In genomic region chr22:36977947-36978660, GRCh38 we compare ENCODE assay signal across 8 cellular contexts. TPM values are rescaled to one million over a fixed set of nuclear protein-coding genes. Genes with fewer than 3 reads are reported as not detected.
DNase-seq lines count a peak whose midpoint lies in the region; ATAC-seq lines count a peak whose summit lies in the region.

No MANE protein-coding gene starts in this region.

- no peak overlapping the region for H2BK12ac ChIP-seq in neuronal stem cell (ENCODE audit: low read length)

- no peak overlapping the region for H2BK5ac ChIP-seq in neuronal stem cell (ENCODE audit: low read length)

- no peak overlapping the region for H3K14ac ChIP-seq in neuronal stem cell (ENCODE audit: low read length)

- no peak overlapping the region for H3K18ac ChIP-seq in neuronal stem cell (ENCODE audit: low read length)

- H3K4me1 ChIP-seq in neuronal stem cell (ENCODE audit: control insufficient read depth in 2 of 2, insufficient read depth in 1 of 2, low read depth in 1 of 2, low read length in 2 of 2) (peaks cover 0 to 4% of the 10 kb centered on the region in 2 donors), stomach smooth muscle (ENCODE audit: control insufficient read depth, insufficient read depth, low read length) (peaks cover 8% of the 10 kb centered on the region)

- H3K27ac ChIP-seq in neuronal stem cell (replicated peaks; ENCODE audit: low read length) (no peak overlapping the region), stomach smooth muscle (ENCODE audit: low read length) (no peak overlapping the region)

- DNase-seq in C1 segment of cervical spinal cord (lab: John Stamatoyannopoulos, UW) (peak; percentile 23 to 85 (median 67)), MG63 (peak; percentile 80), SHP77 (lab: John Stamatoyannopoulos, UW) (peak; percentile 75 to 79), foreskin melanocyte (peak; percentile 48), neuronal stem cell (ENCODE audit: low spot score) (peak; percentile 80)
- peak; percentile 96 for DNase-seq in activated effector memory CD4-positive, alpha-beta T cell treated with anti-CD3 and anti-CD28 coated beads, Interleukin-2, amount 50 U/mL, for 16 hours

- no peak overlapping the region for H4K91ac ChIP-seq in neuronal stem cell (ENCODE audit: low read depth, low read length, poor library complexity)

- H2BK120ac ChIP-seq in neuronal stem cell (ENCODE audit: low read depth, low read length): no peak overlapping the region

- no peak overlapping the region for H3K9ac ChIP-seq in neuronal stem cell (ENCODE audit: low read depth, low read length, poor library complexity)
- peak overlapping the region; percentile 45 to 58 for H3K9ac ChIP-seq in stomach smooth muscle (ENCODE audit: low read length in 2 of 2)

- peaks cover 9% of the 10 kb centered on the region for H3K27me3 ChIP-seq in MG63
- peaks cover 0 to 12% (median 0%) of the 10 kb centered on the region in 3 experiments for H3K27me3 ChIP-seq in neuronal stem cell (ENCODE audit: control insufficient read depth in 3 of 3, insufficient read depth in 3 of 3, low read depth in 1 of 3, low read length in 3 of 3)
- peaks cover 0 to 9% of the 10 kb centered on the region in 2 donors for H3K27me3 ChIP-seq in stomach smooth muscle (ENCODE audit: control insufficient read depth in 1 of 2, insufficient read depth in 2 of 2, low read length in 2 of 2)

- peak overlapping the region; percentile 90 for H2AFZ ChIP-seq in neuronal stem cell (ENCODE audit: low read length)

- no peak overlapping the region for H2BK15ac ChIP-seq in neuronal stem cell (ENCODE audit: low read length)

- no peak overlapping the region for H3K4ac ChIP-seq in neuronal stem cell (ENCODE audit: low read length)

- peak overlapping the region; percentile 43 for H3K4me2 ChIP-seq in neuronal stem cell (ENCODE audit: insufficient read depth, low read length, poor library complexity, severe bottlenecking)

- no peaks in the 10 kb centered on the region for H3K79me1 ChIP-seq in neuronal stem cell (ENCODE audit: low read depth, low read length)

- H3K4me3 ChIP-seq in MG63 (peak overlapping the region; percentile 48), neuronal stem cell (ENCODE audit: low read length in 2 of 2) (peak overlapping the region in 1 of 2 donors; percentile 37), stomach smooth muscle (ENCODE audit: low read length in 2 of 2) (peak overlapping the region; percentile 68 to 72)

- H3K23ac ChIP-seq in neuronal stem cell (ENCODE audit: low read depth, low read length, poor library complexity): no peak overlapping the region

- no peak overlapping the region for H4K8ac ChIP-seq in neuronal stem cell (ENCODE audit: low read depth, low read length)

- ATAC-seq in GM21423 (IDR thresholded peaks at IDR 0.05; ENCODE audit: unreplicated experiment): peak; percentile 68

- WGBS in neuronal stem cell (ENCODE audit: extremely low coverage in 2 of 2, insufficient read length in 2 of 2, insufficient replicate concordance in 1 of 2), 2 donors: no CpG with 5 or more reads among the region's 18 CpGs

- H2AK5ac ChIP-seq in neuronal stem cell (ENCODE audit: low read depth, low read length): no peak overlapping the region

- H3K36me3 ChIP-seq in MG63: no peaks in the 10 kb centered on the region
- no peaks in the 10 kb centered on the region for H3K36me3 ChIP-seq in neuronal stem cell (replicated peaks in 1 of 2; ENCODE audit: control insufficient read depth in 2 of 2, insufficient read depth in 2 of 2, low read length in 2 of 2)
- H3K36me3 ChIP-seq in stomach smooth muscle (ENCODE audit: control insufficient read depth in 2 of 2, insufficient read depth in 2 of 2, low read length in 2 of 2): no peaks in the 10 kb centered on the region

- H3K9me3 ChIP-seq in MG63 (no peaks in the 10 kb centered on the region), neuronal stem cell (replicated peaks in 1 of 2; ENCODE audit: control insufficient read depth in 2 of 2, insufficient read depth in 1 of 2, low read depth in 1 of 2, low read length in 2 of 2) (no peaks in the 10 kb centered on the region), stomach smooth muscle (ENCODE audit: control insufficient read depth in 2 of 2, low read length in 2 of 2) (no peaks in the 10 kb centered on the region)

RNA-seq across cellular contexts. Expression of gene TST, which starts 41.1 kb away (rescaled TPM):
- total RNA-seq in MG63 (2014; rRNA removed; shearing (Covaris generic); ENCODE audit: low replicate concordance): 29.6 and 52.6 TPM in 2 replicates
- polyA plus RNA-seq in neuronal stem cell (2013, experiment 1 of 2): 29.6 TPM
- polyA plus RNA-seq in neuronal stem cell (2013, experiment 2 of 2): 29.3 TPM

RNA-seq across cellular contexts. Expression of gene MPST, which starts 41.4 kb away (rescaled TPM):
- total RNA-seq in MG63 (2014; rRNA removed; shearing (Covaris generic); ENCODE audit: low replicate concordance): 95.7 and 112 TPM in 2 replicates
- polyA plus RNA-seq in neuronal stem cell (2013, experiment 1 of 2): 164 TPM
- 164 TPM for polyA plus RNA-seq in neuronal stem cell (2013, experiment 2 of 2)
